ENCODE assay signal across 16 cellular contexts in the genomic region with DNA sequence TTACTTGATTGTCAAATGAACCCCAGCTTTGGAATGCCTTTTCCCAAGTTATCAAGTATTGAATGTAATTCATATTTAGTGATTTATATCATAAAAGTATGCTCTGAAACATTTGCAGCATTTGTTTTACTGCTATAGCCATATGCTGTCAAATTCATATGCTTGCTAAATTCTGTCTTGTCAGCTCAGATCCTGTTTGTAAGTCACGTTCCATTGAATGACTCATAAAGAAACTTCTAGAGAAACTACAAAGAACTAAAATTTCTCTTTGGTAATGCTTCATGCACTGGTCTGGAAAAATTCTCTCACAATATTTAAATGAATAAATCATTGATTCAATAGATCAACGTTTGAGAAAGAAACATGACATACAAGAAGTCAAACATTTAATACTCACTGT.
"Had no signal": no experiment of that assay in that cellular context is flagged by ENCODE, and none has a peak within 500 bp of the region (broad histone marks: within the 10 kb centered on the region; RNA-seq: fewer than 3 reads in every experiment).

No MANE protein-coding gene starts in this region.

- H3K9me3 ChIP-seq: ascending aorta, breast epithelium, mucosa of descending colon, ovary, right lobe of liver, upper lobe of right lung had no signal

- H3K27ac ChIP-seq: ascending aorta, breast epithelium, ovary, right lobe of liver, upper lobe of right lung had no signal

- H3K4me3 ChIP-seq: ascending aorta, breast epithelium, mucosa of descending colon, ovary, right lobe of liver, upper lobe of right lung had no signal

- H3K36me3 ChIP-seq: ascending aorta, breast epithelium, ovary, right lobe of liver, upper lobe of right lung had no signal

- H3K4me1 ChIP-seq: ascending aorta, breast epithelium, right lobe of liver, upper lobe of right lung had no signal

- DNase-seq: activated CD4-positive, alpha-beta T cell treated with anti-CD3 and anti-CD28 coated beads, Interleukin-2, amount 10 ng/mL, durations not matched to agents 24 days and 14 days; activated CD8-positive, alpha-beta memory T cell treated with anti-CD3 and anti-CD28 coated beads, Interleukin-2, amount 50 U/mL, for 48 hours; activated CD8-positive, alpha-beta T cell treated with anti-CD3 and anti-CD28 coated beads, Interleukin-2, amount 10 ng/mL, durations not matched to agents 7 days and 5 days; activated naive CD4-positive, alpha-beta T cell treated with Interleukin-2 at 50 U/mL for 16 hours; erythroblast; hippocampal formation; mucosa of descending colon; naive thymus-derived CD4-positive, alpha-beta T cell; ovary; right lobe of liver; stimulated activated naive CD8-positive, alpha-beta T cell treated with anti-CD3 and anti-CD28 coated beads, Interleukin-15, amount 100 ng/mL, for 72 hours; upper lobe of right lung had no signal

- ATAC-seq: activated CD8-positive, alpha-beta T cell treated with anti-CD3 and anti-CD28 coated beads, Interleukin-2, amount 10 ng/mL, durations not matched to agents 7 days and 5 days; left lobe of liver; mucosa of descending colon; naive thymus-derived CD4-positive, alpha-beta T cell; right lobe of liver; stimulated activated naive CD8-positive, alpha-beta T cell treated with anti-CD3 and anti-CD28 coated beads, Interleukin-15, amount 100 ng/mL, for 72 hours; upper lobe of right lung; WTC11 had no signal

- H3K27me3 ChIP-seq: ascending aorta, breast epithelium, ovary, right lobe of liver, upper lobe of right lung had no signal
